Comparison of ENCODE assay signal across 1 cellular context in the genomic region with DNA sequence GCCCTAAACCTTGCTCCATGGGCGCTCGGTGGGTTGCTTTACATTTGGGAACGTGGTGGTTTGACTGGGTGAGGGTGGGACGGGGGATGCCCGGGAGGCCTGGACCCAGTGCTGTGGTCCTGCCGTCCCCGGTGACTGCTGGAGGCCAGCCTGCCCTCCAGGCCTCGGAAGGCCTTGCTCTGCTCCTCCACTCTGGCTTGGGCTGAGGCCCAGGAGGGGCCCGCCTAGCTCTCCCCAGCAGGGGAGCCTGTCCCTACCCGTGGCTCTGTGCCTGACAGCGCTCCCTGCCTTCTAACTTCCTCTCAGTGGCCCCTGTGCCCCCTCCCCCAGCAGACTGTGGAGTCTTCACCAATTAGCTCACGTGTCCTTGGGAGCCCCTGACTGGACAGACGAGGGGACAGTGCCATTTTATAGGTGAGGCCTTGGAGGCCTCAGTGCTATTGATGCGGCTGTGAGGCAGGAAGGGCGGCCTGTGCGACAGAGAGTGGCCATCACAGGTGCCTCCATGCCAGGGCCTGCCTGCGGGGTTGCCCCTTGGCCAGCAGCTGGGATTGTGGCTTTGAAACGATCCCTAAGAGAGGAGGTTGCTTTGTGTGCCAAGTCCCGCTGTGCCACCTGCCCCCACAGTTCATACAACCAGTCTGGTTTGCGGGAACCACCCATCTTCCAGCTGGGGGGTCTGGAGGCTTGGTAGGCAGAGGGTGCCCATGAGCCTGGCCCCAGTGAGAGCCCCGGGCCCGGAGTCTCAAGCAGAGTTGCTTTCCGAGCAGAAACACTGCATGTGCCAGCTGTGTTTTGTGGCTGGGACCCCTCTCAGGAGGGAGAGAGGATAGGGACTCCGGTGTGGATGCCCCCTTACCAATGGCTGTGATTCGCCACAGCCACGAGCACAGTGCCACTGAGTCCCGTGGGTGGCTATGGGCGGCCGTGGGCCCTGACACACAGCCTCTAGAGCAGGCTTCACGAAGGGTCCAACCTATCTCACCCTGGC.
TF ChIP-seq lines count a peak whose summit lies in the region.

No MANE protein-coding gene starts in this region.

TF ChIP-seq in H1, 55 proteins besides CTCF, POLR2A, EP300 and RAD21:
- TF ChIP-seq SP2 (IDR thresholded peaks at IDR 0.05; ENCODE audit: low read length): no peak
- no peak for TF ChIP-seq RXRA (IDR thresholded peaks at IDR 0.05; ENCODE audit: insufficient read depth, low read depth, low read length)
